Comparison of ENCODE assay signal across 30 cellular contexts in genomic region chr6:167927246-167927645, GRCh38.
"Had no signal": no experiment of that assay in that cellular context is flagged by ENCODE, and none has a peak within 500 bp of the region (broad histone marks: within the 10 kb centered on the region; RNA-seq: fewer than 3 reads in every experiment).

No MANE protein-coding gene starts in this region.

- H3K9me3 ChIP-seq: gastrocnemius medialis, heart right ventricle, left lung, prostate gland, right atrium auricular region, suprapubic skin, transverse colon, vagina had no signal

- H3K4me2 ChIP-seq: neural progenitor cell, smooth muscle cell had no signal

- H3K27me3 ChIP-seq: dorsolateral prefrontal cortex, gastrocnemius medialis, heart right ventricle, left lung, neural progenitor cell, right atrium auricular region, suprapubic skin, transverse colon, vagina had no signal

- H3K27ac ChIP-seq: dorsolateral prefrontal cortex, epithelial cell of prostate, gastrocnemius medialis, heart right ventricle, left lung, neural progenitor cell, parathyroid adenoma, prostate gland, right atrium auricular region, suprapubic skin, transverse colon, vagina had no signal

- H3K36me3 Mint-ChIP-seq: naive thymus-derived CD4-positive, alpha-beta T cell had no signal

- H3K27me3 Mint-ChIP-seq: naive thymus-derived CD4-positive, alpha-beta T cell; stimulated activated naive CD8-positive, alpha-beta T cell treated with anti-CD3 and anti-CD28 coated beads, Interleukin-15, amount 100 ng/mL, for 72 hours had no signal

- ATAC-seq: esophagus mucosa; gastrocnemius medialis; heart right ventricle; left cardiac atrium; left lung; naive thymus-derived CD4-positive, alpha-beta T cell; sciatic nerve; stimulated activated naive CD8-positive, alpha-beta T cell treated with anti-CD3 and anti-CD28 coated beads, Interleukin-15, amount 100 ng/mL, for 72 hours had no signal

- H3K4me3 Mint-ChIP-seq: naive thymus-derived CD4-positive, alpha-beta T cell; nephron; neural progenitor cell; stimulated activated naive CD8-positive, alpha-beta T cell treated with anti-CD3 and anti-CD28 coated beads, Interleukin-15, amount 100 ng/mL, for 72 hours had no signal

- DNase-seq: dorsolateral prefrontal cortex; effector CD4-positive, alpha-beta T cell; foreskin fibroblast; gastrocnemius medialis; heart right ventricle; hippocampal formation; left cardiac atrium; left lung; mesendoderm; midbrain; naive thymus-derived CD4-positive, alpha-beta T cell; stimulated activated CD4-positive, alpha-beta T cell treated with anti-CD3 and anti-CD28 coated beads, Interleukin-12 subunit alpha, Interleukin-12 subunit beta, amount 100 ng/mL, for 4 hours; stimulated activated CD4-positive, alpha-beta T cell treated with anti-CD3 and anti-CD28 coated beads, Interleukin-1b, Interleukin-23, amount 100 ng/mL, for 48 hours; stimulated activated CD4-positive, alpha-beta T cell treated with anti-CD3 and anti-CD28 coated beads, Interleukin-4, amount 100 ng/mL, for 1 hour; stimulated activated CD8-positive, alpha-beta memory T cell treated with anti-CD3 and anti-CD28 coated beads, Interleukin-4, amount 100 ng/mL, for 48 hours; stimulated activated naive CD4-positive, alpha-beta T cell; stimulated activated naive CD8-positive, alpha-beta T cell treated with anti-CD3 and anti-CD28 coated beads, Interleukin-15, amount 100 ng/mL, for 72 hours; transverse colon had no signal

- H3K4me1 Mint-ChIP-seq: naive thymus-derived CD4-positive, alpha-beta T cell; neural progenitor cell; stimulated activated naive CD8-positive, alpha-beta T cell treated with anti-CD3 and anti-CD28 coated beads, Interleukin-15, amount 100 ng/mL, for 72 hours had no signal

- H3K4me1 ChIP-seq: parathyroid adenoma, right atrium auricular region, suprapubic skin, vagina had no signal

- H3K4me3 ChIP-seq: dorsolateral prefrontal cortex, gastrocnemius medialis, heart right ventricle, left lung, neural progenitor cell, prostate gland, right atrium auricular region, smooth muscle cell, suprapubic skin, transverse colon, vagina had no signal

- H3K9me3 Mint-ChIP-seq: naive thymus-derived CD4-positive, alpha-beta T cell; nephron; neural progenitor cell; stimulated activated naive CD8-positive, alpha-beta T cell treated with anti-CD3 and anti-CD28 coated beads, Interleukin-15, amount 100 ng/mL, for 72 hours had no signal

- FAIRE-seq: islet of Langerhans had no signal

- H3K27ac Mint-ChIP-seq: naive thymus-derived CD4-positive, alpha-beta T cell; nephron; neural progenitor cell; stimulated activated naive CD8-positive, alpha-beta T cell treated with anti-CD3 and anti-CD28 coated beads, Interleukin-15, amount 100 ng/mL, for 72 hours had no signal

- H3K9ac ChIP-seq: neural progenitor cell, parathyroid adenoma had no signal

- H2AFZ ChIP-seq: neural progenitor cell, parathyroid adenoma had no signal
